In the genomic region with DNA sequence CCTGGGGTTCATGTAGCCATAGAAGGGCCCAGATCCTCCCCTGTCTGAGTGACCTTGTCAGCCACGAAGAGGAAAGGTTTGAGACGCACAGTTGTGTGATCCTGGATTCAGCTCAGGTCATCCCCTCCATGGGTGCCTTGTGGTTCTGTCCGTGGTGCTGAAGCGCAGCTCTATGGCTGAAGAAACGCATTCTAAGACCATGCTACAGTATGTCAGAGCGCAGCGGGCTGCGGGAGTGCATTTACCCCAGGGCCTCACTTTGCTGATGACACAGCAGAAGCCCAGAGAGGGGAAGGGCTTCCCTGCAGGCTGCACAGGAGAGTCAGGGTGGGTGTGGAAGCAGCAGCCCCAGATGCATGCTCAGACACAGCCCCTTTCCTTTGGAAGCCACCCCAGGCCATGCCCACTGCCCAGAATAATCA, we compare ENCODE assay signal across 8 cellular contexts.
A peak's percentile ranks its signal among the peaks of the same experiment; 100 is the strongest.
DNase-seq lines count a peak whose midpoint lies in the region; ATAC-seq lines count a peak whose summit lies in the region.

No MANE protein-coding gene starts in this region.

- H3K27me3 ChIP-seq in H7 (ENCODE audit: control insufficient read depth, insufficient read depth, low read length): no peaks in the 10 kb centered on the region; the same call in 1 of the 2 replicates

- ATAC-seq in HG03432 (IDR thresholded peaks at IDR 0.05; ENCODE audit: unreplicated experiment) (no peak), GM18867 (IDR thresholded peaks at IDR 0.05; ENCODE audit: unreplicated experiment) (no peak)

- no peak overlapping the region for H3K4me3 ChIP-seq in H7 (ENCODE audit: insufficient read depth, low read depth, low read length)

- DNase-seq in AG08395 (ENCODE audit: low spot score) (peak; percentile 53), H7 (peak; percentile 92), islet precursor cell (peak; percentile 85), 8988T (no peak), NCI-H146 treated with DMSO at 0.1 percent for 48 hours (lab: John Stamatoyannopoulos, UW; ENCODE audit: unreplicated experiment) (no peak)
- DNase-seq in activated CD4-positive, alpha-beta T cell treated with anti-CD3 and anti-CD28 coated beads, Interleukin-2, amount 50 U/mL, for 48 hours: peak; percentile 16 to 31

- no peaks in the 10 kb centered on the region for H3K36me3 ChIP-seq in H7 (replicated peaks; ENCODE audit: control insufficient read depth, insufficient read depth, low read length)

Comparison
In these comparisons a context has a peak if more than half of its experiments do, and no peak if none do; other contexts are left out.
1. DNase-seq: peak in AG08395 (single experiment), H7 (single experiment), activated CD4-positive, alpha-beta T cell treated with anti-CD3 and anti-CD28 coated beads, Interleukin-2, amount 50 U/mL, for 48 hours (2 of 2) and islet precursor cell (single experiment); none in 8988T (single experiment) and NCI-H146 treated with DMSO at 0.1 percent for 48 hours (single experiment).